In genomic region chr9:91084896-91085295, GRCh38 we compare ENCODE assay signal across 20 cellular contexts.
"Had no signal": no experiment of that assay in that cellular context is flagged by ENCODE, and none has a peak within 500 bp of the region (broad histone marks: within the 10 kb centered on the region; RNA-seq: fewer than 3 reads in every experiment).

No MANE protein-coding gene starts in this region.

- ATAC-seq: Panc1, Right ventricle myocardium inferior had no signal

- DNase-seq: activated CD4-positive, alpha-beta T cell treated with anti-CD3 and anti-CD28 coated beads for 36 hours; activated gamma-delta T cell; activated naive CD4-positive, alpha-beta T cell treated with anti-CD3 and anti-CD28 coated beads, Interleukin-2, amount 10 ng/mL, durations not matched to agents 7 days and 5 days; activated naive CD8-positive, alpha-beta T cell treated with anti-CD3 and anti-CD28 coated beads for 36 hours; brain microvascular endothelial cell; MG63; NCI-H1105; NCI-H1436; NCI-H1694 treated with DMSO at 0.1 percent for 48 hours; NCI-H2029 treated with DMSO at 0.1 percent for 48 hours; NCI-H345; NCI-H510A treated with DMSO at 0.1 percent for 48 hours; NCI-H69; NK-92 treated with Interleukin-12 subunit alpha and Interleukin-12 subunit beta, amount 100 ng/mL, for 24 hours; RPMI8226; SJCRH30; SK-N-SH; WERI-Rb-1 had no signal
